In genomic region chr1:244887281-244887680, GRCh38 we compare ENCODE assay signal across 15 cellular contexts. TPM values are rescaled to one million over a fixed set of nuclear protein-coding genes. Genes with fewer than 3 reads are reported as not detected.
DNase-seq lines count a peak whose midpoint lies in the region; ATAC-seq and TF ChIP-seq lines count a peak whose summit lies in the region.
"Had no signal": no experiment of that assay in that cellular context is flagged by ENCODE, and none has a peak within 500 bp of the region (broad histone marks: within the 10 kb centered on the region; RNA-seq: fewer than 3 reads in every experiment).

No MANE protein-coding gene starts in this region.

- no peak for TF ChIP-seq POLR2A in transverse colon (IDR thresholded peaks at IDR 0.05)

- DNase-seq in T47D (ENCODE audit: low read depth in 1 of 2, low spot score in 1 of 2): peak; percentile 35 to 92
- no peak for DNase-seq in mammary epithelial cell
- DNase-seq in PC-3: peak; percentile 75
- DNase-seq in islet precursor cell: peak; percentile 75
- DNase-seq in transverse colon: peak; percentile 11
- DNase-seq in natural killer cell: no peak
- DNase-seq in OCI-LY7 (ENCODE audit: low spot score): no peak
- DNase-seq: CD8-positive, alpha-beta T cell; GDM1; H9; IMR-90 had no signal

- no peaks in the 10 kb centered on the region for H3K27me3 Mint-ChIP-seq in natural killer cell (ENCODE audit: low read depth in 2 of 2)

- no peak overlapping the region for H3K27ac Mint-ChIP-seq in natural killer cell
- H3K27ac Mint-ChIP-seq: CD8-positive, alpha-beta T cell; H9 had no signal

- no TSS peak for BruUV-seq in mammary epithelial cell (replicated peaks; lab: Mats Ljungman, UMichigan)
- no TSS peak for BruUV-seq in PC-3 (replicated peaks; lab: Mats Ljungman, UMichigan)
- BruUV-seq in OCI-LY7 (replicated peaks; lab: Mats Ljungman, UMichigan): no TSS peak

- TF ChIP-seq EP300 in transverse colon (IDR thresholded peaks at IDR 0.05; ENCODE audit: low read depth): no peak

- no peaks in the 10 kb centered on the region for H3K27me3 ChIP-seq in mammary epithelial cell (ENCODE audit: insufficient read depth, low read length)
- H3K27me3 ChIP-seq in PC-3 (ENCODE audit: low read length): no peaks in the 10 kb centered on the region
- no peaks in the 10 kb centered on the region for H3K27me3 ChIP-seq in transverse colon
- H3K27me3 ChIP-seq: BLaER1 had no signal

- H2AFZ ChIP-seq in mammary epithelial cell (ENCODE audit: low read depth, low read length): no peak overlapping the region
- H2AFZ ChIP-seq in PC-3 (ENCODE audit: low read length): no peak overlapping the region
- H2AFZ ChIP-seq in OCI-LY7 (ENCODE audit: low read length): no peak overlapping the region

- no peaks in the 10 kb centered on the region for H4K20me1 ChIP-seq in mammary epithelial cell (ENCODE audit: insufficient read depth, low read length)
- no peaks in the 10 kb centered on the region for H4K20me1 ChIP-seq in PC-3 (ENCODE audit: low read length)
- no peaks in the 10 kb centered on the region for H4K20me1 ChIP-seq in OCI-LY7 (ENCODE audit: insufficient read depth, low read length)
- H4K20me1 ChIP-seq: BLaER1 had no signal

- H3K9me3 ChIP-seq in mammary epithelial cell (replicated peaks; ENCODE audit: insufficient read depth, low read length): no peaks in the 10 kb centered on the region
- H3K9me3 ChIP-seq in PC-3 (ENCODE audit: low read length): no peaks in the 10 kb centered on the region
- H3K9me3 ChIP-seq in transverse colon: no peaks in the 10 kb centered on the region
- no peaks in the 10 kb centered on the region for H3K9me3 ChIP-seq in OCI-LY7 (ENCODE audit: low read length)
- H3K9me3 ChIP-seq: A549, BLaER1 had no signal

- H3K9ac ChIP-seq in mammary epithelial cell (ENCODE audit: insufficient read depth, low read length) (no peak overlapping the region), PC-3 (ENCODE audit: low read length) (no peak overlapping the region)
- H3K9ac ChIP-seq: BLaER1 had no signal

- dilution Hi-C loops in mammary epithelial cell (cut with HindIII; ENCODE audit: low sequenced_read_pairs): no loop called here

- no peak overlapping the region for H3K27ac ChIP-seq in mammary epithelial cell (ENCODE audit: insufficient read depth, low read depth, low read length)
- H3K27ac ChIP-seq in PC-3 (ENCODE audit: low read length): no peak overlapping the region
- no peak overlapping the region for H3K27ac ChIP-seq in transverse colon
- no peak overlapping the region for H3K27ac ChIP-seq in OCI-LY7 (ENCODE audit: low read depth, low read length, poor library complexity, severe bottlenecking)
- H3K27ac ChIP-seq: 22Rv1, A549, BLaER1 had no signal

- 100% methylated on average over 4 of the region's 4 CpGs for WGBS in mammary epithelial cell (ENCODE audit: low coverage, missing lambda C conversion rate)
- 61 to 86% methylated on average over 2 to 4 of the region's 4 CpGs for whole genome bisulfite sequencing in transverse colon (ENCODE audit: low coverage in 1 of 2), 2 donors

- no peak for ATAC-seq in PC-3
- ATAC-seq in natural killer cell: no peak
- ATAC-seq in GM19397 (IDR thresholded peaks at IDR 0.05; ENCODE audit: unreplicated experiment): no peak
- ATAC-seq: A549; CD8-positive, alpha-beta T cell had no signal

- in situ Hi-C loops in T47D (cut with HindIII; ENCODE audit: low pct_unique_long_range_greater_than_20kb, low sequenced_read_pairs): no loop called here
- in situ Hi-C loops in mammary epithelial cell (cut with MboI; ENCODE audit: low sequenced_read_pairs in 2 of 2): no loop called here
- in situ Hi-C loops in transverse colon (cut with MboI; ENCODE audit: low pct_ligation_motif_present in 1 of 4, low pct_unique_long_range_greater_than_20kb in 1 of 4, low sequenced_read_pairs in 3 of 4): no loop called here

- no peaks in the 10 kb centered on the region for H3K9me3 Mint-ChIP-seq in natural killer cell
- H3K9me3 Mint-ChIP-seq: CD8-positive, alpha-beta T cell had no signal

- no peak overlapping the region for H3K4me3 Mint-ChIP-seq in natural killer cell
- H3K4me3 Mint-ChIP-seq: CD8-positive, alpha-beta T cell; H9 had no signal

- H3K36me3 ChIP-seq in mammary epithelial cell (ENCODE audit: insufficient read depth, low read length) (no peaks in the 10 kb centered on the region), PC-3 (ENCODE audit: low read depth, low read length) (no peaks in the 10 kb centered on the region), transverse colon (no peaks in the 10 kb centered on the region), OCI-LY7 (ENCODE audit: insufficient read depth, low read length) (no peaks in the 10 kb centered on the region)
- H3K36me3 ChIP-seq: BLaER1 had no signal

- no peaks in the 10 kb centered on the region for H3F3A ChIP-seq in PC-3 (ENCODE audit: low read length, unreplicated experiment)

- H3K4me1 ChIP-seq in mammary epithelial cell (ENCODE audit: insufficient read depth, low read length) (no peaks in the 10 kb centered on the region), PC-3 (ENCODE audit: insufficient read depth, low read length) (peaks cover under 1% of the 10 kb centered on the region), transverse colon (no peaks in the 10 kb centered on the region), OCI-LY7 (ENCODE audit: insufficient read depth, low read length, poor library complexity, severe bottlenecking) (no peaks in the 10 kb centered on the region)
- H3K4me1 ChIP-seq: A549, BLaER1 had no signal

- H3K4me2 ChIP-seq in mammary epithelial cell (ENCODE audit: insufficient read depth, low read depth, low read length) (no peak overlapping the region), PC-3 (ENCODE audit: low read length) (no peak overlapping the region), OCI-LY7 (ENCODE audit: low read length) (no peak overlapping the region)
- H3K4me2 ChIP-seq: A549, BLaER1 had no signal

- H3K4me3 ChIP-seq in mammary epithelial cell (replicated peaks in 1 of 3; ENCODE audit: insufficient read depth in 1 of 3, low read depth in 2 of 3, low read length in 3 of 3) (no peak overlapping the region), PC-3 (ENCODE audit: low read length) (no peak overlapping the region), transverse colon (no peak overlapping the region), OCI-LY7 (ENCODE audit: low read depth, low read length, poor library complexity, severe bottlenecking) (no peak overlapping the region)
- H3K4me3 ChIP-seq: A549, BLaER1 had no signal

- POLR2A ChIA-PET in PC-3 (lab: Charles Lee; ENCODE audit: unreplicated experiment): no interaction called here
- POLR2A ChIA-PET in OCI-LY7 (lab: Charles Lee): interaction anchor here (0.6 to 0.9 kb wide), 3 partner anchors 13 to 29 kb away, joined by 3 to 4 read pairs (median 3); no protein-coding TSS in a partner anchor

- H3K79me2 ChIP-seq in mammary epithelial cell (ENCODE audit: insufficient read depth, low read length): no peaks in the 10 kb centered on the region
- no peaks in the 10 kb centered on the region for H3K79me2 ChIP-seq in PC-3 (ENCODE audit: low read length)
- no peaks in the 10 kb centered on the region for H3K79me2 ChIP-seq in OCI-LY7 (ENCODE audit: insufficient read depth, low read depth, low read length)

- TF ChIP-seq CTCF in mammary epithelial cell (conservative IDR thresholded peaks at IDR 0.05 in 1 of 2, IDR thresholded peaks at IDR 0.05 in 1 of 2; ENCODE audit: extremely low read depth in 1 of 2, insufficient read depth in 1 of 2, low read depth in 1 of 2, low read length in 2 of 2) (no peak), PC-3 (conservative IDR thresholded peaks at IDR 0.05; ENCODE audit: low read depth, low read length) (no peak), transverse colon (IDR thresholded peaks at IDR 0.05) (no peak), natural killer cell (IDR thresholded peaks at IDR 0.05) (no peak), OCI-LY7 (conservative IDR thresholded peaks at IDR 0.05; ENCODE audit: low read length) (no peak)

- no peaks in the 10 kb centered on the region for H3K4me1 Mint-ChIP-seq in natural killer cell
- H3K4me1 Mint-ChIP-seq: H9 had no signal

- CTCF ChIA-PET in mammary epithelial cell (lab: Charles Lee; ENCODE audit: low non-redundant PET): no interaction called here
- CTCF ChIA-PET in PC-3 (lab: Charles Lee): interaction anchor here (0.6 kb wide), 1 partner anchor 156 kb away, joined by 11 read pairs; no protein-coding TSS in a partner anchor
- CTCF ChIA-PET in OCI-LY7 (lab: Charles Lee; ENCODE audit: unreplicated experiment): no interaction called here

- no peaks in the 10 kb centered on the region for H3K9me2 ChIP-seq in PC-3 (replicated peaks; ENCODE audit: low read length)
- H3K9me2 ChIP-seq in OCI-LY7 (ENCODE audit: insufficient read depth, low read length): no peaks in the 10 kb centered on the region

- intact Hi-C loops in mammary epithelial cell (cut with micrococcal nuclease) (no loop called here), PC-3 (cut with micrococcal nuclease) (no loop called here), transverse colon (cut with DNase I; ENCODE audit: low total_unique reads) (no loop called here), natural killer cell (cut with micrococcal nuclease) (no loop called here), OCI-LY7 (cut with micrococcal nuclease; ENCODE audit: unreplicated experiment) (no loop called here)

- H3K36me3 Mint-ChIP-seq in natural killer cell: no peaks in the 10 kb centered on the region
- H3K36me3 Mint-ChIP-seq: CD8-positive, alpha-beta T cell had no signal

RNA-seq across cellular contexts. Expression of gene HNRNPU, which starts 22.9 kb away (rescaled TPM):
- total RNA-seq in mammary epithelial cell: 100 to 1,000 TPM; 167 to 292 TPM
- polyA plus RNA-seq in mammary epithelial cell: 126 TPM
- 322 TPM for polyA minus RNA-seq in mammary epithelial cell
- total RNA-seq in PC-3 (2014; rRNA removed): 431 and 503 TPM in 2 replicates
- 100 to 1,000 TPM; 223 to 364 (median 237) TPM for total RNA-seq in transverse colon
- 100 to 1,000 TPM; 467 to 603 (median 504) TPM for total RNA-seq in natural killer cell
- total RNA-seq in OCI-LY7 (2014; rRNA removed; shearing (Covaris generic)): 426 and 592 TPM in 2 replicates
- 610 and 650 TPM in 2 replicates for total RNA-seq in OCI-LY7 (2022)

RNA-seq across cellular contexts. Expression of gene COX20, which starts 51.8 kb away (rescaled TPM):
- total RNA-seq in mammary epithelial cell (10 to 100 TPM; 13.7 to 35.4 TPM), PC-3 (2014; rRNA removed) (50.0 and 55.8 TPM in 2 replicates), transverse colon (10 to 100 TPM in 3 of 4 donors, 1 to 10 TPM in 1; 6.0 to 41.3 (median 32.3) TPM), natural killer cell (10 to 100 TPM; 24.3 to 25.4 (median 24.9) TPM), OCI-LY7 (2022) (26.3 and 28.3 TPM in 2 replicates)
- 23.5 TPM for polyA plus RNA-seq in mammary epithelial cell
- polyA minus RNA-seq in mammary epithelial cell: 7.8 TPM
- 12.7 and 12.9 TPM in 2 replicates for total RNA-seq in OCI-LY7 (2014; rRNA removed; shearing (Covaris generic))

Comparison
In these comparisons a context has a peak if more than half of its experiments do, and no peak if none do; other contexts are left out.
1. DNase-seq: peak in T47D (2 of 2), PC-3 (single experiment), islet precursor cell (single experiment) and transverse colon (single experiment); none in mammary epithelial cell (single experiment), natural killer cell (single experiment) and OCI-LY7 (single experiment).